ENCODE assay signal across 17 cellular contexts in the genomic region with DNA sequence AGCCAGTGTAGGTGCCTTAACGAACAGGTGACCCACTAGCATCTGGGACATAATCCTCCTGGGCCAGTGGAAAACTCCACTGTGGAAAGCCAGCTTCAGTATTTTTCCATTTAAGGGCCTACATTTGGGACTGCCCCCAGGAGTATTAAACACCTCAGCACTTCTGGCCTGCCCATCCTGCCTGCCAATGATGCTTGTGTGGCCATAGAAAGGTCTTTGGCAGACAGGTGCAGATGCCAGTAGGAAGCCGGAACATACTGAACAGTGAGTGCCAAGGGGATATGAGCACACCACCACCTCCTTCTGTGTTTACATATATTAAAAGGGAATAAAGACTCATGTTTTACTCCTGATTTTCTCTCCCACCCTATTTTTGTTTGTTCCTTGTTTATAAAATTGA. TPM values are rescaled to one million over a fixed set of nuclear protein-coding genes. Genes with fewer than 3 reads are reported as not detected.
DNase-seq lines count a peak whose midpoint lies in the region; ATAC-seq and TF ChIP-seq lines count a peak whose summit lies in the region.
"Had no signal": no experiment of that assay in that cellular context is flagged by ENCODE, and none has a peak within 500 bp of the region (broad histone marks: within the 10 kb centered on the region; RNA-seq: fewer than 3 reads in every experiment).

No MANE protein-coding gene starts in this region.

- no peak overlapping the region for H3K9ac ChIP-seq in mesenchymal stem cell (ENCODE audit: low read length)
- H3K9ac ChIP-seq: BLaER1 treated with 17β-estradiol and CSF1 and Interleukin-3, amounts not matched to agents 10 nM and 100 nM had no signal

- peak overlapping the region; percentile 98 for H2AK5ac ChIP-seq in mesenchymal stem cell (ENCODE audit: low read length, severe bottlenecking)

- H3K4me3 Mint-ChIP-seq in T-helper 2 cell treated with Interferon-gamma antibody and Interleukin-4, amounts not matched to agents 5 μg/mL and 100 μg/mL, for 36 hours, result no peak overlapping the region
- H3K4me3 Mint-ChIP-seq in effector memory CD8-positive, alpha-beta T cell, result no peak overlapping the region

- no peak overlapping the region for H3K18ac ChIP-seq in mesenchymal stem cell (ENCODE audit: low read depth in 1 of 2, low read length in 2 of 2)

- no peak overlapping the region for H2AFZ ChIP-seq in mesenchymal stem cell (ENCODE audit: low read depth, low read length)

- intact Hi-C loops in body of pancreas (cut with DNase I), result no loop called here

- DNase-seq in T-helper 2 cell treated with Interferon-gamma antibody and Interleukin-4, amounts not matched to agents 5 μg/mL and 100 μg/mL, for 36 hours (ENCODE audit: low spot score), result no peak
- DNase-seq in T-helper 2 cell (no peak), body of pancreas (peak in 2 of 4 donors; percentile 11 to 21), mesenchymal stem cell (no peak), HUDEP-2 (lab: John Stamatoyannopoulos, UW; ENCODE audit: unreplicated experiment in 76 of 76) (no peak)
- no peak for DNase-seq in effector memory CD8-positive, alpha-beta T cell
- DNase-seq: 8988T; ACHN; CD4-positive, CD25-positive, alpha-beta regulatory T cell; DMS153; DMS79 treated with DMSO at 0.1 percent for 48 hours; EL; GDM1 had no signal

- no peak overlapping the region for H2BK12ac ChIP-seq in mesenchymal stem cell (ENCODE audit: low read length in 2 of 2)

- H3K27me3 ChIP-seq in body of pancreas, result no peaks in the 10 kb centered on the region
- H3K27me3 ChIP-seq in mesenchymal stem cell (ENCODE audit: control insufficient read depth in 1 of 2, insufficient read depth in 1 of 2, low read length in 2 of 2), result no peaks in the 10 kb centered on the region
- H3K27me3 ChIP-seq: BLaER1 treated with 17β-estradiol and CSF1 and Interleukin-3, amounts not matched to agents 10 nM and 100 nM had no signal

- peak overlapping the region; percentile 19 for H2BK5ac ChIP-seq in mesenchymal stem cell (ENCODE audit: low read depth, low read length, poor library complexity, severe bottlenecking)

- H3K79me1 ChIP-seq in mesenchymal stem cell (replicated peaks; ENCODE audit: low read length, poor library complexity, severe bottlenecking), result peaks cover 12% of the 10 kb centered on the region

- H2BK120ac ChIP-seq in mesenchymal stem cell (ENCODE audit: low read depth, low read length), result no peak overlapping the region

- no peak overlapping the region for H3K14ac ChIP-seq in mesenchymal stem cell (ENCODE audit: low read length in 2 of 2)

- no peak overlapping the region for H3K23ac ChIP-seq in mesenchymal stem cell (ENCODE audit: low read length in 2 of 2)

- no peak for TF ChIP-seq POLR2A in body of pancreas (IDR thresholded peaks at IDR 0.05)

- no peak for TF ChIP-seq CTCF in body of pancreas (IDR thresholded peaks at IDR 0.05)

- peak overlapping the region; percentile 39 for H4K91ac ChIP-seq in mesenchymal stem cell (ENCODE audit: low read length)

- no peaks in the 10 kb centered on the region for H3K9me3 Mint-ChIP-seq in T-helper 2 cell treated with Interferon-gamma antibody and Interleukin-4, amounts not matched to agents 5 μg/mL and 100 μg/mL, for 36 hours
- no peaks in the 10 kb centered on the region for H3K9me3 Mint-ChIP-seq in effector memory CD8-positive, alpha-beta T cell
- H3K9me3 Mint-ChIP-seq: CD4-positive, CD25-positive, alpha-beta regulatory T cell had no signal

- no peak overlapping the region for H2BK15ac ChIP-seq in mesenchymal stem cell (ENCODE audit: low read depth, poor library complexity, severe bottlenecking)

- H3K27ac Mint-ChIP-seq in T-helper 2 cell treated with Interferon-gamma antibody and Interleukin-4, amounts not matched to agents 5 μg/mL and 100 μg/mL, for 36 hours, result peak overlapping the region; percentile 41
- peak overlapping the region in 1 of 2 donors; percentile 56 for H3K27ac Mint-ChIP-seq in effector memory CD8-positive, alpha-beta T cell

- peaks cover 42% of the 10 kb centered on the region for H3K36me3 Mint-ChIP-seq in T-helper 2 cell treated with Interferon-gamma antibody and Interleukin-4, amounts not matched to agents 5 μg/mL and 100 μg/mL, for 36 hours (ENCODE audit: low read depth)
- H3K36me3 Mint-ChIP-seq in effector memory CD8-positive, alpha-beta T cell (ENCODE audit: insufficient read depth), result peaks cover 23% of the 10 kb centered on the region

- H3K27ac ChIP-seq in body of pancreas (peak overlapping the region in 3 of 4 donors; percentile 24 to 84 (median 36)), mesenchymal stem cell (ENCODE audit: low read length, poor library complexity, severe bottlenecking) (peak overlapping the region; percentile 26)
- H3K27ac ChIP-seq: BLaER1 treated with 17β-estradiol and CSF1 and Interleukin-3, amounts not matched to agents 10 nM and 100 nM had no signal

- no peak overlapping the region for H4K8ac ChIP-seq in mesenchymal stem cell (ENCODE audit: low read length)

- H3K4me1 Mint-ChIP-seq in T-helper 2 cell treated with Interferon-gamma antibody and Interleukin-4, amounts not matched to agents 5 μg/mL and 100 μg/mL, for 36 hours (ENCODE audit: low read depth), result peaks cover 1% of the 10 kb centered on the region
- no peaks in the 10 kb centered on the region for H3K4me1 Mint-ChIP-seq in effector memory CD8-positive, alpha-beta T cell (ENCODE audit: low read depth in 2 of 2)

- ATAC-seq in body of pancreas, result peak; percentile 13
- ATAC-seq in effector memory CD8-positive, alpha-beta T cell (replicated peaks), result no peak
- ATAC-seq in HG03175 (IDR thresholded peaks at IDR 0.05; ENCODE audit: unreplicated experiment), result no peak
- ATAC-seq: K562 had no signal

- no peak overlapping the region for H3K4me2 ChIP-seq in mesenchymal stem cell (ENCODE audit: low read length, poor library complexity, severe bottlenecking)
- H3K4me2 ChIP-seq: BLaER1 treated with 17β-estradiol and CSF1 and Interleukin-3, amounts not matched to agents 10 nM and 100 nM had no signal

- H3K9me3 ChIP-seq in body of pancreas, result no peaks in the 10 kb centered on the region
- H3K9me3 ChIP-seq in mesenchymal stem cell (ENCODE audit: control insufficient read depth, low read length), result no peaks in the 10 kb centered on the region
- H3K9me3 ChIP-seq: BLaER1 treated with 17β-estradiol and CSF1 and Interleukin-3, amounts not matched to agents 10 nM and 100 nM; HAP-1 had no signal

- H3K27me3 Mint-ChIP-seq in T-helper 2 cell treated with Interferon-gamma antibody and Interleukin-4, amounts not matched to agents 5 μg/mL and 100 μg/mL, for 36 hours (ENCODE audit: low read depth), result no peaks in the 10 kb centered on the region
- H3K27me3 Mint-ChIP-seq in effector memory CD8-positive, alpha-beta T cell, result no peaks in the 10 kb centered on the region
- H3K27me3 Mint-ChIP-seq: CD4-positive, CD25-positive, alpha-beta regulatory T cell had no signal

- no peak overlapping the region for H3K4me3 ChIP-seq in body of pancreas
- H3K4me3 ChIP-seq in mesenchymal stem cell (ENCODE audit: insufficient read depth in 1 of 2, low read depth in 1 of 2, low read length in 2 of 2), result no peak overlapping the region
- H3K4me3 ChIP-seq: BLaER1 treated with 17β-estradiol and CSF1 and Interleukin-3, amounts not matched to agents 10 nM and 100 nM; HAP-1; K562 had no signal

- 77 to 87% methylated on average over 2 of the region's 2 CpGs for WGBS in body of pancreas, 2 donors
- WGBS in mesenchymal stem cell, result 92% methylated on average over 1 of the region's 2 CpGs

- H3K4me1 ChIP-seq in body of pancreas (peaks cover 12% of the 10 kb centered on the region), mesenchymal stem cell (ENCODE audit: control insufficient read depth, insufficient read depth, low read depth, low read length) (peaks cover 13% of the 10 kb centered on the region)

- H3K4ac ChIP-seq in mesenchymal stem cell (ENCODE audit: low read depth in 1 of 2, low read length in 2 of 2), result no peak overlapping the region

- H3K36me3 ChIP-seq in body of pancreas (replicated peaks in 1 of 2; ENCODE audit: insufficient read depth in 1 of 2, low read depth in 2 of 2) (peaks cover 0 to 4% of the 10 kb centered on the region in 2 donors), mesenchymal stem cell (ENCODE audit: control insufficient read depth in 1 of 2, insufficient read depth in 2 of 2, low read depth in 1 of 2, low read length in 2 of 2) (peaks cover 0 to 17% of the 10 kb centered on the region in 2 experiments)

RNA-seq across cellular contexts. Expression of a gene that starts 19.9 kb away (rescaled TPM):
- 1 to 10 TPM; 2.6 to 3.6 TPM for total RNA-seq in body of pancreas
- polyA plus RNA-seq in mesenchymal stem cell (2013, experiment 1 of 2), result 3.2 TPM
- 3.2 TPM for polyA plus RNA-seq in mesenchymal stem cell (2013, experiment 2 of 2)

RNA-seq across cellular contexts. Expression of a gene that starts 20.0 kb away (rescaled TPM):
- total RNA-seq in body of pancreas, result 1 to 10 TPM; 5.2 to 8.6 TPM
- 11.9 TPM for polyA plus RNA-seq in mesenchymal stem cell (2013, experiment 1 of 2)
- 12.2 TPM for polyA plus RNA-seq in mesenchymal stem cell (2013, experiment 2 of 2)

RNA-seq across cellular contexts. Expression of a gene that starts 35.5 kb away (rescaled TPM):
- total RNA-seq in body of pancreas, result 100 to 1,000 TPM in 1 of 2 donors, 10 to 100 TPM in 1; 31.6 to 102 TPM
- polyA plus RNA-seq in mesenchymal stem cell (2013, experiment 1 of 2), result 39.4 TPM
- polyA plus RNA-seq in mesenchymal stem cell (2013, experiment 2 of 2), result 39.3 TPM

RNA-seq across cellular contexts. Expression of a gene that starts 59.1 kb away (rescaled TPM):
- 10 to 100 TPM; 12.5 to 30.6 TPM for total RNA-seq in body of pancreas
- 0.19 TPM for polyA plus RNA-seq in mesenchymal stem cell (2013, experiment 1 of 2)
- polyA plus RNA-seq in mesenchymal stem cell (2013, experiment 2 of 2), result 0.12 TPM
- total RNA-seq: K562 had no signal
